22 cellular contexts compared by ENCODE assay signal in genomic region chr5:171992813-171993212, GRCh38.
"Had no signal": no experiment of that assay in that cellular context is flagged by ENCODE, and none has a peak within 500 bp of the region (broad histone marks: within the 10 kb centered on the region; RNA-seq: fewer than 3 reads in every experiment).

No MANE protein-coding gene starts in this region.

- H3K27me3 ChIP-seq: left lung, ovary, testis had no signal

- H3K4me3 ChIP-seq: coronary artery, left lung, lung, ovary, testis had no signal

- H3K9me3 ChIP-seq: left lung, ovary, SK-N-SH, testis had no signal

- ATAC-seq: left lung, natural killer cell, right cardiac atrium had no signal

- DNase-seq: activated CD8-positive, alpha-beta memory T cell treated with anti-CD3 and anti-CD28 coated beads, Interleukin-2, amount 50 U/mL, for 4 hours; activated naive CD4-positive, alpha-beta T cell treated with Interleukin-2 at 50 U/mL for 16 hours; activated naive CD8-positive, alpha-beta T cell treated with anti-CD3 and anti-CD28 coated beads, Interleukin-2, amount 10 ng/mL, durations not matched to agents 7 days and 5 days; activated T-cell treated with anti-CD3 and anti-CD28 coated beads, Interleukin-2, amount 50 U/mL, for 24 hours; amygdala; erythroblast; hippocampal formation; kidney glomerular epithelial cell; left lung; natural killer cell; ovary; right cardiac atrium; SK-N-SH; stimulated activated CD4-positive, alpha-beta T cell treated with anti-CD3 and anti-CD28 coated beads, Interleukin-12 subunit alpha, Interleukin-12 subunit beta, amount 100 ng/mL, for 4 hours; stimulated activated CD4-positive, alpha-beta T cell treated with anti-CD3 and anti-CD28 coated beads, Interleukin-4, amount 100 ng/mL, for 4 hours; testis; trophoblast cell; WERI-Rb-1 had no signal

- H3K9me3 Mint-ChIP-seq: activated T-cell treated with anti-CD3 and anti-CD28 coated beads, Interleukin-2, amount 50 U/mL, for 24 hours; activated T-helper 2 cell treated with anti-CD3 and anti-CD28 coated beads, Interferon-gamma antibody, Interleukin-2, Interleukin-4, amounts not matched to agents 10 μg/mL and 5 μg/mL and 100 μg/mL, durations not matched to agents 14 hours and 24 hours and 36 hours; natural killer cell; T-helper 2 cell treated with Interferon-gamma antibody and Interleukin-4, amounts not matched to agents 5 μg/mL and 100 μg/mL, for 36 hours had no signal

- H3K4me2 ChIP-seq: SK-N-SH had no signal

- H3K4me3 Mint-ChIP-seq: activated naive CD8-positive, alpha-beta T cell treated with anti-CD3 and anti-CD28 coated beads, Interleukin-2, amount 10 ng/mL, durations not matched to agents 7 days and 5 days; activated T-cell treated with anti-CD3 and anti-CD28 coated beads, Interleukin-2, amount 50 U/mL, for 24 hours; natural killer cell; T-helper 2 cell treated with Interferon-gamma antibody and Interleukin-4, amounts not matched to agents 5 μg/mL and 100 μg/mL, for 36 hours had no signal

- H3K27me3 Mint-ChIP-seq: activated naive CD8-positive, alpha-beta T cell treated with anti-CD3 and anti-CD28 coated beads, Interleukin-2, amount 10 ng/mL, durations not matched to agents 7 days and 5 days; activated T-cell treated with anti-CD3 and anti-CD28 coated beads, Interleukin-2, amount 50 U/mL, for 24 hours had no signal

- H3K36me3 Mint-ChIP-seq: natural killer cell had no signal

- H3K27ac Mint-ChIP-seq: activated naive CD8-positive, alpha-beta T cell treated with anti-CD3 and anti-CD28 coated beads, Interleukin-2, amount 10 ng/mL, durations not matched to agents 7 days and 5 days; activated T-cell treated with anti-CD3 and anti-CD28 coated beads, Interleukin-2, amount 50 U/mL, for 24 hours; activated T-helper 2 cell treated with anti-CD3 and anti-CD28 coated beads, Interferon-gamma antibody, Interleukin-2, Interleukin-4, amounts not matched to agents 10 μg/mL and 5 μg/mL and 100 μg/mL, durations not matched to agents 14 hours and 24 hours and 36 hours; natural killer cell; T-helper 2 cell treated with Interferon-gamma antibody and Interleukin-4, amounts not matched to agents 5 μg/mL and 100 μg/mL, for 36 hours had no signal

- H3K36me3 ChIP-seq: ovary, WERI-Rb-1 had no signal

- H3K27ac ChIP-seq: coronary artery, left lung, ovary, testis, WERI-Rb-1 had no signal
